ENCODE assay signal across 8 cellular contexts in the genomic region with DNA sequence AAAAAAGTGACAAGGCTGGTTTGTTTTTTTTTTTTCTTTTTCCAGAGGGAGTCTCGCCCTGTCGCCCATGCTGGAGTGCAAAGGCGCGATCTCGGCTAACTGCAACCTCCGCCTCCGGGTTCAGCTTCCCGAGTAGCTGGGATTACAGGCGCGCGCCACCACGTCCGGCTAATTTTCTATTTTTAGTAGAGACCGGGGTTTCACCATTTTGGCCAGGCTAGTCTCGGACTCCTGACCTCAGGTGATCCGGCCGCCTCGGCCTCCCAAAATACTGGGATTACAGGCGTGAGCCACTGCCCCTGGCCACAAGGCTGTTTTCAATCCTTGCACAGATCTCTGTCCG. TPM values are rescaled to one million over a fixed set of nuclear protein-coding genes. Genes with fewer than 3 reads are reported as not detected.
A peak's percentile ranks its signal among the peaks of the same experiment; 100 is the strongest.
DNase-seq lines count a peak whose midpoint lies in the region; ATAC-seq and TF ChIP-seq lines count a peak whose summit lies in the region.

No MANE protein-coding gene starts in this region.

- no peaks in the 10 kb centered on the region for H3K27me3 Mint-ChIP-seq in CD8-positive, alpha-beta memory T cell

- no peaks in the 10 kb centered on the region for H3F3A ChIP-seq in OCI-LY1 (ENCODE audit: insufficient read depth, low read length)

- H3K4me2 ChIP-seq in OCI-LY1 (ENCODE audit: low read length) = peak overlapping the region; percentile 82

- peak overlapping the region; percentile 93 to 99 (median 98) for H3K4me3 Mint-ChIP-seq in CD8-positive, alpha-beta memory T cell

- H3K4me3 ChIP-seq in CD8-positive, alpha-beta memory T cell (ENCODE audit: low read length) = peak overlapping the region; percentile 100
- H3K4me3 ChIP-seq in OCI-LY1 (ENCODE audit: low read depth, low read length, poor library complexity, severe bottlenecking) (peak overlapping the region; percentile 97), neutrophil (ENCODE audit: low read depth in 1 of 2, low read length in 1 of 2) (peak overlapping the region; percentile 97 to 99)

- ATAC-seq in HG03354 (IDR thresholded peaks at IDR 0.05; ENCODE audit: poor library complexity, severe bottlenecking, unreplicated experiment) = no peak

- peak overlapping the region; percentile 95 to 99 (median 99) for H3K27ac Mint-ChIP-seq in CD8-positive, alpha-beta memory T cell

- H3K79me2 ChIP-seq in OCI-LY1 (ENCODE audit: insufficient read depth, low read length) = peaks cover 28% of the 10 kb centered on the region

- peak overlapping the region; percentile 99 for H3K27ac ChIP-seq in CD8-positive, alpha-beta memory T cell (ENCODE audit: low read depth, low read length)
- H3K27ac ChIP-seq in OCI-LY1 (ENCODE audit: low read depth, low read length, poor library complexity, severe bottlenecking) (no peak overlapping the region), epithelial cell of prostate (peak overlapping the region; percentile 96), neutrophil (peak overlapping the region; percentile 98)

- H3K36me3 ChIP-seq in CD8-positive, alpha-beta memory T cell (ENCODE audit: insufficient read depth, low read length) = no peaks in the 10 kb centered on the region
- H3K36me3 ChIP-seq in OCI-LY1 (ENCODE audit: insufficient read depth, low read length) (peaks cover 15% of the 10 kb centered on the region), neutrophil (peaks cover 4% of the 10 kb centered on the region)

- CTCF ChIA-PET in CD8-positive, alpha-beta memory T cell (lab: Charles Lee) = no interaction called here

- POLR2A ChIA-PET in CD8-positive, alpha-beta memory T cell (lab: Charles Lee) = interaction anchor here (1.0 kb wide), 1 partner anchor 11 kb away, joined by 3 read pairs; a partner anchor contains a TSS

- H3K9ac ChIP-seq in OCI-LY1 (ENCODE audit: low read length) = peak overlapping the region; percentile 94

- no peak for DNase-seq in CD8-positive, alpha-beta memory T cell
- DNase-seq in epithelial cell of prostate (ENCODE audit: low read depth, low spot score) (no peak), RKO (ENCODE audit: low spot score) (no peak), NOMO-1 treated with DMSO at 0.1 percent for 48 hours (lab: John Stamatoyannopoulos, UW; ENCODE audit: unreplicated experiment) (no peak), middle frontal gyrus (ENCODE audit: extremely low spot score, low spot score) (no peak)

- H2AFZ ChIP-seq in OCI-LY1 (ENCODE audit: low read length) = no peak overlapping the region

- peaks cover 22% of the 10 kb centered on the region for H3K4me1 ChIP-seq in CD8-positive, alpha-beta memory T cell (ENCODE audit: insufficient read depth, low read length)
- H3K4me1 ChIP-seq in OCI-LY1 (ENCODE audit: insufficient read depth, low read length, severe bottlenecking) (peaks cover 18% of the 10 kb centered on the region), neutrophil (ENCODE audit: control insufficient read depth in 1 of 2, insufficient read depth in 1 of 2, low read depth in 1 of 2, low read length in 1 of 2) (peaks cover 25 to 28% of the 10 kb centered on the region in 2 experiments)

- no peaks in the 10 kb centered on the region for H3K9me3 Mint-ChIP-seq in CD8-positive, alpha-beta memory T cell

- no peak for TF ChIP-seq CTCF in OCI-LY1 (IDR thresholded peaks at IDR 0.05; ENCODE audit: low read length)
- no peak for TF ChIP-seq CTCF in neutrophil (IDR thresholded peaks at IDR 0.05)

- peaks cover 28 to 48% (median 45%) of the 10 kb centered on the region in 3 donors for H3K4me1 Mint-ChIP-seq in CD8-positive, alpha-beta memory T cell

- no peaks in the 10 kb centered on the region for H3K27me3 ChIP-seq in CD8-positive, alpha-beta memory T cell (ENCODE audit: insufficient read depth, low read length, poor library complexity, severe bottlenecking)
- H3K27me3 ChIP-seq in OCI-LY1 (ENCODE audit: insufficient read depth, low read length) (no peaks in the 10 kb centered on the region), neutrophil (no peaks in the 10 kb centered on the region)

- H4K20me1 ChIP-seq in OCI-LY1 (ENCODE audit: insufficient read depth, low read length) = no peaks in the 10 kb centered on the region

- H3K9me2 ChIP-seq in OCI-LY1 (ENCODE audit: low read depth, low read length) = no peaks in the 10 kb centered on the region

- peaks cover 0 to 35% (median 0%) of the 10 kb centered on the region in 3 donors for H3K36me3 Mint-ChIP-seq in CD8-positive, alpha-beta memory T cell

- no peaks in the 10 kb centered on the region for H3K9me3 ChIP-seq in CD8-positive, alpha-beta memory T cell (ENCODE audit: low read length)
- no peaks in the 10 kb centered on the region for H3K9me3 ChIP-seq in OCI-LY1 (ENCODE audit: low read length)
- H3K9me3 ChIP-seq in neutrophil = no peaks in the 10 kb centered on the region

RNA-seq across cellular contexts. Expression of a gene that starts 0.6 kb away (rescaled TPM):
- 10 to 100 TPM; 96.0 to 97.6 TPM for total RNA-seq in CD8-positive, alpha-beta memory T cell
- polyA plus RNA-seq in CD8-positive, alpha-beta memory T cell = 119 TPM

RNA-seq across cellular contexts. Expression of a gene that starts 10.6 kb away (rescaled TPM):
- total RNA-seq in CD8-positive, alpha-beta memory T cell = 10 to 100 TPM; 39.8 to 40.1 TPM
- 41.1 TPM for polyA plus RNA-seq in CD8-positive, alpha-beta memory T cell
